In genomic region chr16:67560827-67561342, GRCh38 we compare ENCODE assay signal across 10 cellular contexts. TPM values are rescaled to one million over a fixed set of nuclear protein-coding genes. Genes with fewer than 3 reads are reported as not detected.
DNase-seq lines count a peak whose midpoint lies in the region; ATAC-seq, FAIRE-seq and TF ChIP-seq lines count a peak whose summit lies in the region.
"Had no signal": no experiment of that assay in that cellular context is flagged by ENCODE, and none has a peak within 500 bp of the region (broad histone marks: within the 10 kb centered on the region; RNA-seq: fewer than 3 reads in every experiment).

No MANE protein-coding gene starts in this region.

- POLR2A ChIA-PET in GM12878 (lab: Charles Lee), result interaction anchor here (0.6 to 3.9 kb wide), 8 partner anchors 8 to 316 kb away, joined by 3 to 25 read pairs (median 8); partner anchors contain the start of genes ACD and RIPOR1
- POLR2A ChIA-PET in naive thymus-derived CD4-positive, alpha-beta T cell (lab: Charles Lee), result interaction anchor here (0.6 to 14.0 kb wide), 11 partner anchors 15 to 323 kb away, joined by 3 to 581 read pairs (median 11); partner anchors contain the start of genes ACD, ATP6V0D1, C16orf86 and CARMIL2

- peak overlapping the region; percentile 100 for H3K27ac ChIP-seq in BLaER1
- no peak overlapping the region for H3K27ac ChIP-seq in HUES6 (ENCODE audit: low read depth, low read length)
- H3K27ac ChIP-seq in GM12878 (ENCODE audit: control insufficient read depth, insufficient read depth), result peak overlapping the region; percentile 77; the same call in 1 of the 2 replicates
- peak overlapping the region; percentile 98 for H3K27ac ChIP-seq in naive thymus-derived CD4-positive, alpha-beta T cell (ENCODE audit: low read depth, low read length)

- ATAC-seq in GM12878 (no peak), GM18520 (IDR thresholded peaks at IDR 0.05; ENCODE audit: unreplicated experiment) (no peak)
- no peak for ATAC-seq in naive thymus-derived CD4-positive, alpha-beta T cell

- H3K27me3 ChIP-seq in BLaER1, result no peaks in the 10 kb centered on the region
- H3K27me3 ChIP-seq in HUES6 (ENCODE audit: control insufficient read depth, insufficient read depth, low read length), result no peaks in the 10 kb centered on the region
- H3K27me3 ChIP-seq in GM12878 (replicated peaks in 1 of 2; ENCODE audit: control insufficient read depth in 2 of 2, insufficient read depth in 2 of 2, low read length in 1 of 2), result no peaks in the 10 kb centered on the region
- H3K27me3 ChIP-seq in naive thymus-derived CD4-positive, alpha-beta T cell (ENCODE audit: control insufficient read depth in 2 of 2, insufficient read depth in 2 of 2, low read length in 2 of 2), result no peaks in the 10 kb centered on the region
- H3K27me3 ChIP-seq: adrenal gland had no signal

- H3K9me3 Mint-ChIP-seq in naive thymus-derived CD4-positive, alpha-beta T cell, result no peaks in the 10 kb centered on the region

- FAIRE-seq in GM12878 (lab: Jason Lieb, UNC), result no peak

- peak overlapping the region; percentile 100 for H3K9ac ChIP-seq in BLaER1
- no peak overlapping the region for H3K9ac ChIP-seq in HUES6 (ENCODE audit: low read length)
- H3K9ac ChIP-seq in GM12878 (ENCODE audit: control insufficient read depth, insufficient read depth, low read length), result peak overlapping the region; percentile 69

- no peak overlapping the region for H2AFZ ChIP-seq in GM12878 (ENCODE audit: control insufficient read depth, low read depth, low read length)

- peaks cover 51% of the 10 kb centered on the region for H3K79me2 ChIP-seq in GM12878 (ENCODE audit: control insufficient read depth, insufficient read depth, low read length)

- no peaks in the 10 kb centered on the region for H3K9me3 ChIP-seq in BLaER1
- H3K9me3 ChIP-seq in HUES6 (ENCODE audit: control insufficient read depth, insufficient read depth, low read depth, low read length), result no peaks in the 10 kb centered on the region
- no peaks in the 10 kb centered on the region for H3K9me3 ChIP-seq in GM12878 (replicated peaks; ENCODE audit: control insufficient read depth, insufficient read depth, low read length)
- no peaks in the 10 kb centered on the region for H3K9me3 ChIP-seq in naive thymus-derived CD4-positive, alpha-beta T cell (ENCODE audit: control insufficient read depth in 2 of 3, low read length in 3 of 3)
- H3K9me3 ChIP-seq: adrenal gland had no signal

- RAD21 ChIA-PET in GM12878 (lab: Charles Lee; ENCODE audit: unreplicated experiment), result interaction anchor here (1.2 to 6.3 kb wide), 8 partner anchors 13 to 158 kb away, joined by 4 to 50 read pairs (median 10); partner anchors contain the start of genes ATP6V0D1, CARMIL2 and GFOD2

- H3K4me3 ChIP-seq in BLaER1 (peak overlapping the region; percentile 96), HUES6 (ENCODE audit: low read depth, low read length) (peak overlapping the region; percentile 93), GM12878 (peak overlapping the region; percentile 74)
- peak overlapping the region; percentile 72 for H3K4me3 ChIP-seq in naive thymus-derived CD4-positive, alpha-beta T cell (ENCODE audit: low read length)

- peak overlapping the region; percentile 85 to 93 (median 90) for H3K4me3 Mint-ChIP-seq in naive thymus-derived CD4-positive, alpha-beta T cell

- intact Hi-C loops in GM12878 (cut with micrococcal nuclease; ENCODE audit: unreplicated experiment), result no loop called here
- intact Hi-C loops in naive thymus-derived CD4-positive, alpha-beta T cell (cut with micrococcal nuclease), result loop anchor here (5.0 to 10.0 kb wide), 6 partner anchors 334 to 1281 kb away; partner anchors contain the start of genes NFATC3 (in 1 of the 2), PRMT7 (in 1 of the 2), PSMB10 (in 1 of the 2) and SLC7A6OS (in 1 of the 2)

- TF ChIP-seq RAD21 in GM12878 (IDR thresholded peaks at IDR 0.05; ENCODE audit: insufficient read depth, low read depth, low read length), result no peak

- WGBS in GM12878 (ENCODE audit: insufficient coverage, insufficient replicate concordance, low lambda C conversion rate, missing lambda C conversion rate), result 73% methylated on average over 8 of the region's 8 CpGs

- no peaks in the 10 kb centered on the region for H3K27me3 Mint-ChIP-seq in naive thymus-derived CD4-positive, alpha-beta T cell

- H3K4me2 ChIP-seq in BLaER1 (peak overlapping the region; percentile 99), GM12878 (ENCODE audit: control insufficient read depth, insufficient read depth) (peak overlapping the region; percentile 57)

- H3K4me1 ChIP-seq in BLaER1 (peaks cover 72% of the 10 kb centered on the region), HUES6 (ENCODE audit: control insufficient read depth, insufficient read depth, low read length) (peaks cover 4% of the 10 kb centered on the region), GM12878 (ENCODE audit: control insufficient read depth, insufficient read depth, low read length) (peaks cover 21% of the 10 kb centered on the region)
- H3K4me1 ChIP-seq in naive thymus-derived CD4-positive, alpha-beta T cell (ENCODE audit: control insufficient read depth in 2 of 2, insufficient read depth in 2 of 2, low read length in 2 of 2), result peaks cover 39 to 45% of the 10 kb centered on the region in 2 donors

- DNase-seq in GM12878 (ENCODE audit: low read depth, low spot score) (no peak), NCI-H774 (lab: John Stamatoyannopoulos, UW) (no peak), NCI-H446 (lab: John Stamatoyannopoulos, UW) (no peak)
- no peak for DNase-seq in naive thymus-derived CD4-positive, alpha-beta T cell
- DNase-seq in NK-92 treated with Interleukin-12 subunit alpha and Interleukin-12 subunit beta, amount 100 ng/mL, for 24 hours (lab: John Stamatoyannopoulos, UW), result no peak
- DNase-seq: stimulated activated naive CD4-positive, alpha-beta T cell had no signal

- no peak for TF ChIP-seq CTCF in GM12878 (IDR thresholded peaks at IDR 0.05 in 2 of 3, conservative IDR thresholded peaks at IDR 0.05 in 1 of 3; ENCODE audit: control insufficient read depth in 2 of 3, extremely low read depth in 1 of 3, insufficient read depth in 1 of 3, low read depth in 3 of 3, low read length in 3 of 3)

- CTCF ChIA-PET in GM12878 (lab: Yijun Ruan, JAX), result interaction anchor here (0.7 to 5.6 kb wide), 11 partner anchors 9 to 107 kb away, joined by 3 to 77 read pairs (median 7); partner anchors contain the start of genes ATP6V0D1, CARMIL2 and ENKD1
- CTCF ChIA-PET in naive thymus-derived CD4-positive, alpha-beta T cell (lab: Charles Lee), result interaction anchor here (1.0 to 11.9 kb wide), 6 partner anchors 10 to 84 kb away, joined by 3 to 256 read pairs (median 16); partner anchors contain the start of gene CARMIL2

- BruUV-seq in GM12878 (replicated peaks; lab: Mats Ljungman, UMichigan), result TSS peak; percentile 71

- SMC1A ChIA-PET in GM12878 (lab: Charles Lee; ENCODE audit: uncharacterized antibody, unreplicated experiment), result interaction anchor here (1.0 to 2.8 kb wide), 10 partner anchors 13 to 84 kb away, joined by 3 to 19 read pairs (median 4); partner anchors contain the start of genes ATP6V0D1 and CARMIL2

- peaks cover 29 to 65% (median 47%) of the 10 kb centered on the region in 7 donors for H3K4me1 Mint-ChIP-seq in naive thymus-derived CD4-positive, alpha-beta T cell

- H4K20me1 ChIP-seq in BLaER1 (peaks cover 11% of the 10 kb centered on the region), GM12878 (ENCODE audit: control insufficient read depth, insufficient read depth) (no peaks in the 10 kb centered on the region)

- TF ChIP-seq POLR2A in GM12878 (IDR thresholded peaks at IDR 0.05; ENCODE audit: low read depth, low read length), result no peak

- H3K36me3 ChIP-seq in BLaER1, result peaks cover 18% of the 10 kb centered on the region; the same call in 1 of the 2 replicates
- H3K36me3 ChIP-seq in HUES6 (ENCODE audit: control insufficient read depth, insufficient read depth, low read length), result peaks cover 2% of the 10 kb centered on the region; the same call in 1 of the 2 replicates
- no peaks in the 10 kb centered on the region for H3K36me3 ChIP-seq in GM12878 (ENCODE audit: control insufficient read depth in 2 of 2, insufficient read depth in 2 of 2, low read length in 1 of 2)
- peaks cover 0 to 5% (median 0%) of the 10 kb centered on the region in 3 experiments for H3K36me3 ChIP-seq in naive thymus-derived CD4-positive, alpha-beta T cell (ENCODE audit: control insufficient read depth in 2 of 3, insufficient read depth in 3 of 3, low read length in 3 of 3)
- H3K36me3 ChIP-seq: adrenal gland had no signal

- in situ Hi-C loops in GM12878 (cut with MboI), result no loop called here

- peaks cover 0 to 9% (median 8%) of the 10 kb centered on the region in 5 donors for H3K36me3 Mint-ChIP-seq in naive thymus-derived CD4-positive, alpha-beta T cell

- TF ChIP-seq EP300 in GM12878 (IDR thresholded peaks at IDR 0.05; ENCODE audit: borderline replicate concordance in 1 of 2, control insufficient read depth in 1 of 2, low read depth in 2 of 2, low read length in 2 of 2), result no peak

- H3K27ac Mint-ChIP-seq in naive thymus-derived CD4-positive, alpha-beta T cell, result peak overlapping the region; percentile 90 to 99 (median 96)

RNA-seq across cellular contexts. Expression of gene CTCF, which starts 1.4 kb away (rescaled TPM):
- total RNA-seq in GM12878 (2013; cell fraction: nucleolus; rRNA removed), result 33.8 and 38.5 TPM in 2 replicates
- total RNA-seq in GM12878 (2014; rRNA removed) (36.7 and 37.3 TPM in 2 replicates), GM12878 (2014; rRNA removed; fragmentation: Illumina TruSeq; extraction: Trizol) (43.8 and 47.9 TPM in 2 replicates), GM12878 (2021) (42.7 and 43.6 TPM in 2 replicates)
- polyA plus RNA-seq in GM12878 (2011; ENCODE audit: low read depth), result 20.5 TPM
- polyA plus RNA-seq in GM12878 (2011; rRNA removed) (36.1 and 40.1 TPM in 2 replicates), GM12878 (2014; fragmentation: Illumina TruSeq; extraction: Trizol) (52.8 and 55.0 TPM in 2 replicates), GM12878 (2014; fragmentation: Nextera tagmentation; extraction: Ambion mirVana) (10 to 100 TPM in 1 of 2 experiments, 1 to 10 TPM in 1; 9.1 to 18.3 TPM), GM12878 (2014; rRNA removed) (34.7 and 35.8 TPM in 2 replicates), GM12878 (2016; fragmentation: Nextera tagmentation; extraction: Ambion mirVana) (10 to 100 TPM; 47.5 to 51.6 TPM)
- 30.9 and 31.3 TPM in 2 replicates for polyA plus RNA-seq in GM12878 (2011; cell fraction: cytosol; rRNA removed)
- 20.5 and 25.6 TPM in 2 replicates for polyA plus RNA-seq in GM12878 (2011; cell fraction: nucleus; rRNA removed)
- 23.4 and 27.5 TPM in 2 replicates for polyA plus RNA-seq in GM12878 (2012)
- polyA minus RNA-seq in GM12878 (2011; rRNA and poly(A)+ RNA removed), result 47.4 and 57.4 TPM in 2 replicates
- polyA minus RNA-seq in GM12878 (2011; cell fraction: cytosol; rRNA and poly(A)+ RNA removed), result 18.8 and 22.7 TPM in 2 replicates
- 10.6 and 22.3 TPM in 2 replicates for polyA minus RNA-seq in GM12878 (2011; cell fraction: nucleus; rRNA and poly(A)+ RNA removed)
- total RNA-seq in naive thymus-derived CD4-positive, alpha-beta T cell, result 10 to 100 TPM; 51.4 to 78.6 (median 67.3) TPM
- polyA plus RNA-seq in naive thymus-derived CD4-positive, alpha-beta T cell, result 10 to 100 TPM; 49.8 to 59.8 TPM

RNA-seq across cellular contexts. Expression of gene RIPOR1, which starts 32.3 kb away (rescaled TPM):
- 30.2 and 35.1 TPM in 2 replicates for total RNA-seq in GM12878 (2013; cell fraction: nucleolus; rRNA removed)
- total RNA-seq in GM12878 (2014; rRNA removed), result 5.2 and 7.0 TPM in 2 replicates
- 2.6 and 2.8 TPM in 2 replicates for total RNA-seq in GM12878 (2014; rRNA removed; fragmentation: Illumina TruSeq; extraction: Trizol)
- 28.5 and 37.0 TPM in 2 replicates for total RNA-seq in GM12878 (2021)
- 6.2 TPM for polyA plus RNA-seq in GM12878 (2011; ENCODE audit: low read depth)
- polyA plus RNA-seq in GM12878 (2011; rRNA removed), result 1.2 and 2.0 TPM in 2 replicates
- polyA plus RNA-seq in GM12878 (2011; cell fraction: cytosol; rRNA removed), result 1.1 and 1.9 TPM in 2 replicates
- polyA plus RNA-seq in GM12878 (2011; cell fraction: nucleus; rRNA removed), result 23.0 and 23.5 TPM in 2 replicates
- polyA plus RNA-seq in GM12878 (2012), result 21.5 and 24.4 TPM in 2 replicates
- 7.0 and 7.9 TPM in 2 replicates for polyA plus RNA-seq in GM12878 (2014; fragmentation: Illumina TruSeq; extraction: Trizol)
- polyA plus RNA-seq in GM12878 (2014; fragmentation: Nextera tagmentation; extraction: Ambion mirVana), result under 1 TPM; 0.13 to 0.47 TPM
- 10.5 and 11.6 TPM in 2 replicates for polyA plus RNA-seq in GM12878 (2014; rRNA removed)
- 10 to 100 TPM; 12.9 to 15.9 TPM for polyA plus RNA-seq in GM12878 (2016; fragmentation: Nextera tagmentation; extraction: Ambion mirVana)
- polyA minus RNA-seq in GM12878 (2011; rRNA and poly(A)+ RNA removed), result 2.4 and 3.7 TPM in 2 replicates
- 3.3 and 3.7 TPM in 2 replicates for polyA minus RNA-seq in GM12878 (2011; cell fraction: cytosol; rRNA and poly(A)+ RNA removed)
- 6.7 and 6.8 TPM in 2 replicates for polyA minus RNA-seq in GM12878 (2011; cell fraction: nucleus; rRNA and poly(A)+ RNA removed)
- total RNA-seq in naive thymus-derived CD4-positive, alpha-beta T cell, result 100 to 1,000 TPM in 1 of 5 experiments, 10 to 100 TPM in 4; 39.7 to 103 (median 48.9) TPM
- polyA plus RNA-seq in naive thymus-derived CD4-positive, alpha-beta T cell, result 1 to 10 TPM; 2.5 to 5.0 TPM
